Comparison of ENCODE assay signal across 18 cellular contexts in the genomic region with DNA sequence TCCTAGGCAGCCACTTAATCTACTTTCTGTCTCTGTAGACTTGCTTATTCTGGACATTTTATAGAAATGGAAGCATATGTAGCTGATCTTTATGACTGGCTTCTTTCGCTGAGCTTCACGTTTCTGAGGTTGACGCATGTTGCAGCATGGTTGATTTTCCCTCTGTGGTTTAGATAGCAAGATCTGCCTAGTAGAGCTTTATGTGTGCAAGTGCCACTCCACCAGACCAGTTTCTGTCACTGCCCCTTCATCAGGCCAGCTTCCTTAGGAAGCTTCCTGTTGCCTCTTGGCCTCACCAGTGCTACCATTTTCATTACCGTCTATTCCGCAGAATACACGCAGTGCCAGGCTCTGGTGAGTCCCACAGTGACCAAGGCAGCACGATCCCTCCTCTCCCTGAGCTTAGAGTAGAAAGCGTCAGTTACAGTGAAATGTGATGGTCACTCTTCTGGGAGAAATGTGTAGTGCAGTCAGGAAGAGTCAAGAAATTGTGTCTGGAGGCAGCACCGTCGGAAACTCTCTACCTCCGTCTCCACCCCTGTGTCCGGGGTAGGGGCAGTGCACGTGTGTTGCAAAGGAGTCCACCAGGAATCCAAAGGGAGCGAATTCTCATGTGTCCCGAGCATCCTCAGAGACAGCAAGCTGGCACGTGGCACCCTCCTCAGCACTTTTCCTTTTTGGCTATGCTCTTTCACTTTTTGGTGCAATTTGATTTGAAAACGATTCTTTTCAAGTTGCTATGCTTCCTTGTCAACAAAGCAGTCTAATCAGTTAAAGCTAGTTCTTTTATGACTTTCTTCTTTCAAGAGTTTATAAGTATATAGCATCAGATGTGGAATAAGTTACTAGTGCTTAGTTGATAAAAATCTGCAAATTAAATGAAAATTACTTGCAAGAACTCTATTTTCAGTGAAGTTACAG. TPM values are rescaled to one million over a fixed set of nuclear protein-coding genes. Genes with fewer than 3 reads are reported as not detected.
DNase-seq lines count a peak whose midpoint lies in the region; ATAC-seq lines count a peak whose summit lies in the region.
"Had no signal": no experiment of that assay in that cellular context is flagged by ENCODE, and none has a peak within 500 bp of the region (broad histone marks: within the 10 kb centered on the region; RNA-seq: fewer than 3 reads in every experiment).

No MANE protein-coding gene starts in this region.

- peak overlapping the region; percentile 66 for H3K27ac ChIP-seq in thymus (ENCODE audit: low read depth)
- H3K27ac ChIP-seq: foreskin keratinocyte, parathyroid adenoma, upper lobe of left lung had no signal

- peaks cover 79% of the 10 kb centered on the region for H3K4me1 Mint-ChIP-seq in activated T-helper 1 cell treated with anti-CD3 and anti-CD28 coated beads, Interleukin-12 subunit alpha, Interleukin-12 subunit beta, Interleukin-2, Interleukin-4 antibody, amounts not matched to agents 30 ng/mL and 10 ng/mL and 1 ng/mL, durations not matched to agents 14 hours and 24 hours and 36 hours (ENCODE audit: low read depth)

- no peak overlapping the region for H3K4me3 ChIP-seq in thymus (ENCODE audit: low read length)
- H3K4me3 ChIP-seq: upper lobe of left lung had no signal

- no peaks in the 10 kb centered on the region for H3K27me3 ChIP-seq in thymus (ENCODE audit: control insufficient read depth, insufficient read depth)
- H3K27me3 ChIP-seq: foreskin keratinocyte, upper lobe of left lung had no signal

- ATAC-seq in GM21423 (IDR thresholded peaks at IDR 0.05; ENCODE audit: unreplicated experiment), result no peak
- ATAC-seq in GM18873 (IDR thresholded peaks at IDR 0.05; ENCODE audit: low FRiP score, unreplicated experiment), result no peak
- ATAC-seq: foreskin keratinocyte, HCT116 had no signal

- peak overlapping the region; percentile 72 for H3K27ac Mint-ChIP-seq in activated T-helper 1 cell treated with anti-CD3 and anti-CD28 coated beads, Interleukin-12 subunit alpha, Interleukin-12 subunit beta, Interleukin-2, Interleukin-4 antibody, amounts not matched to agents 30 ng/mL and 10 ng/mL and 1 ng/mL, durations not matched to agents 14 hours and 24 hours and 36 hours
- H3K27ac Mint-ChIP-seq: brain had no signal

- no peaks in the 10 kb centered on the region for H3K9me3 ChIP-seq in thymus (ENCODE audit: control insufficient read depth)
- H3K9me3 ChIP-seq: upper lobe of left lung had no signal

- peak; percentile 32 to 39 for DNase-seq in stimulated activated CD4-positive, alpha-beta T cell treated with anti-CD3 and anti-CD28 coated beads, Interleukin-2, amount 100 ng/mL, for 24 hours
- no peak for DNase-seq in stimulated activated CD4-positive, alpha-beta T cell treated with anti-CD3 and anti-CD28 coated beads, Interleukin-4, amount 100 ng/mL, for 4 hours
- DNase-seq in activated T-helper 1 cell treated with anti-CD3 and anti-CD28 coated beads, Interleukin-12 subunit alpha, Interleukin-12 subunit beta, Interleukin-2, Interleukin-4 antibody, amounts not matched to agents 30 ng/mL and 10 ng/mL and 1 ng/mL, durations not matched to agents 14 hours and 24 hours and 36 hours (ENCODE audit: low spot score), result no peak
- DNase-seq in islet precursor cell (peak; percentile 59), NCI-H187 (lab: John Stamatoyannopoulos, UW) (no peak)
- DNase-seq: DMS 273 treated with DMSO at 0.1 percent for 48 hours; effector CD8-positive, alpha-beta T cell; foreskin keratinocyte; NCI-H2081 treated with DMSO at 0.1 percent for 48 hours; NCI-H748 treated with DMSO at 0.1 percent for 48 hours; T-helper 9 cell; upper lobe of left lung had no signal

- intact Hi-C loops in activated T-helper 1 cell treated with anti-CD3 and anti-CD28 coated beads, Interleukin-12 subunit alpha, Interleukin-12 subunit beta, Interleukin-2, Interleukin-4 antibody, amounts not matched to agents 30 ng/mL and 10 ng/mL and 1 ng/mL, durations not matched to agents 14 hours and 24 hours and 36 hours (cut with micrococcal nuclease), result loop anchor here (5.0 to 10.0 kb wide), 2 partner anchors 265 to 778 kb away; partner anchors contain the start of gene STK24

- H3K4me1 ChIP-seq in thymus (ENCODE audit: control insufficient read depth, insufficient read depth, low read length), result peaks cover 42% of the 10 kb centered on the region
- H3K4me1 ChIP-seq: foreskin keratinocyte, parathyroid adenoma had no signal

- H3K36me3 ChIP-seq in thymus (ENCODE audit: control insufficient read depth, insufficient read depth), result peaks cover 28% of the 10 kb centered on the region

- no peaks in the 10 kb centered on the region for H3K9me3 Mint-ChIP-seq in activated T-helper 1 cell treated with anti-CD3 and anti-CD28 coated beads, Interleukin-12 subunit alpha, Interleukin-12 subunit beta, Interleukin-2, Interleukin-4 antibody, amounts not matched to agents 30 ng/mL and 10 ng/mL and 1 ng/mL, durations not matched to agents 14 hours and 24 hours and 36 hours
- H3K9me3 Mint-ChIP-seq: brain had no signal

- WGBS in thymus, result 82% methylated on average over 17 of the region's 17 CpGs

- H3K4me3 Mint-ChIP-seq in activated T-helper 1 cell treated with anti-CD3 and anti-CD28 coated beads, Interleukin-12 subunit alpha, Interleukin-12 subunit beta, Interleukin-2, Interleukin-4 antibody, amounts not matched to agents 30 ng/mL and 10 ng/mL and 1 ng/mL, durations not matched to agents 14 hours and 24 hours and 36 hours, result no peak overlapping the region
- H3K4me3 Mint-ChIP-seq: brain had no signal

- peaks cover 5% of the 10 kb centered on the region for H3K27me3 Mint-ChIP-seq in activated T-helper 1 cell treated with anti-CD3 and anti-CD28 coated beads, Interleukin-12 subunit alpha, Interleukin-12 subunit beta, Interleukin-2, Interleukin-4 antibody, amounts not matched to agents 30 ng/mL and 10 ng/mL and 1 ng/mL, durations not matched to agents 14 hours and 24 hours and 36 hours (ENCODE audit: insufficient read depth)
- H3K27me3 Mint-ChIP-seq: brain had no signal

- peaks cover 56% of the 10 kb centered on the region for H3K36me3 Mint-ChIP-seq in activated T-helper 1 cell treated with anti-CD3 and anti-CD28 coated beads, Interleukin-12 subunit alpha, Interleukin-12 subunit beta, Interleukin-2, Interleukin-4 antibody, amounts not matched to agents 30 ng/mL and 10 ng/mL and 1 ng/mL, durations not matched to agents 14 hours and 24 hours and 36 hours (ENCODE audit: low read depth)

RNA-seq across cellular contexts. Expression of gene GPR183, which starts 45.4 kb away (rescaled TPM):
- 22.6 and 23.6 TPM in 2 replicates for total RNA-seq in activated T-helper 1 cell treated with anti-CD3 and anti-CD28 coated beads, Interleukin-12 subunit alpha, Interleukin-12 subunit beta, Interleukin-2, Interleukin-4 antibody, amounts not matched to agents 30 ng/mL and 10 ng/mL and 1 ng/mL, durations not matched to agents 14 hours and 24 hours and 36 hours
- polyA plus RNA-seq in thymus, result 33.0 TPM
- total RNA-seq: foreskin keratinocyte had no signal
- polyA plus RNA-seq: foreskin keratinocyte had no signal

Comparison
In these comparisons a context has a peak if more than half of its experiments do, and no peak if none do; other contexts are left out.
1. DNase-seq: peak in stimulated activated CD4-positive, alpha-beta T cell treated with anti-CD3 and anti-CD28 coated beads, Interleukin-2, amount 100 ng/mL, for 24 hours (2 of 2) and islet precursor cell (single experiment); none in stimulated activated CD4-positive, alpha-beta T cell treated with anti-CD3 and anti-CD28 coated beads, Interleukin-4, amount 100 ng/mL, for 4 hours (0 of 2), activated T-helper 1 cell treated with anti-CD3 and anti-CD28 coated beads, Interleukin-12 subunit alpha, Interleukin-12 subunit beta, Interleukin-2, Interleukin-4 antibody, amounts not matched to agents 30 ng/mL and 10 ng/mL and 1 ng/mL, durations not matched to agents 14 hours and 24 hours and 36 hours (single experiment) and NCI-H187 (0 of 2).